8 cellular contexts compared by ENCODE assay signal in genomic region chr10:42638821-42639270, GRCh38. TPM values are rescaled to one million over a fixed set of nuclear protein-coding genes. Genes with fewer than 3 reads are reported as not detected.
DNase-seq lines count a peak whose midpoint lies in the region; ATAC-seq and TF ChIP-seq lines count a peak whose summit lies in the region.

No MANE protein-coding gene starts in this region.

- no peak for TF ChIP-seq CTCF in AG04450 (IDR thresholded peaks at IDR 0.05; ENCODE audit: low read depth, low read length)
- TF ChIP-seq CTCF in chondrocyte (IDR thresholded peaks at IDR 0.05): no peak

- H3K9me3 Mint-ChIP-seq in chondrocyte (ENCODE audit: low read depth): no peaks in the 10 kb centered on the region
- peaks cover 0 to 2% (median 0%) of the 10 kb centered on the region in 7 donors for H3K9me3 Mint-ChIP-seq in naive B cell

- intact Hi-C loops in sciatic nerve (cut with DNase I): no loop called here

- POLR2A ChIA-PET in AG04450 (lab: Yijun Ruan, JAX): no interaction called here

- peak; percentile 33 to 44 for ATAC-seq in naive B cell (ENCODE audit: low read depth in 2 of 2)
- no peak for ATAC-seq in HG03432 (IDR thresholded peaks at IDR 0.05; ENCODE audit: unreplicated experiment)
- no peak for ATAC-seq in sciatic nerve
- no peak for ATAC-seq in HG03439 (IDR thresholded peaks at IDR 0.05; ENCODE audit: unreplicated experiment)

- DNase-seq in AG04450 (ENCODE audit: low read depth, low spot score): no peak
- no peak for DNase-seq in MG63
- DNase-seq in chondrocyte (ENCODE audit: low spot score): no peak
- no peak for DNase-seq in naive B cell
- DNase-seq in sciatic nerve (ENCODE audit: low spot score): no peak
- no peak for DNase-seq in NCI-H524 treated with DMSO at 0.1 percent for 48 hours (lab: John Stamatoyannopoulos, UW)

- H3K27ac ChIP-seq in AG04450 (ENCODE audit: low read depth, low read length): peak overlapping the region; percentile 97

- CTCF ChIA-PET in AG04450 (lab: Charles Lee): interaction anchor here (1.0 kb wide), 1 partner anchor 11 kb away, joined by 3 read pairs; no protein-coding TSS in a partner anchor

- H3K36me3 Mint-ChIP-seq in chondrocyte (ENCODE audit: low read depth) (no peaks in the 10 kb centered on the region), naive B cell (peaks cover 0 to under 1% of the 10 kb centered on the region in 2 donors)

- H3K27me3 ChIP-seq in AG04450 (ENCODE audit: control insufficient read depth, insufficient read depth, low read length) (no peaks in the 10 kb centered on the region), MG63 (no peaks in the 10 kb centered on the region)

- H3K4me1 Mint-ChIP-seq in chondrocyte (ENCODE audit: low read depth) (peaks cover 16% of the 10 kb centered on the region), naive B cell (peaks cover 10 to 49% (median 14%) of the 10 kb centered on the region in 3 donors)

- H3K9me3 ChIP-seq in AG04450 (ENCODE audit: control insufficient read depth, insufficient read depth, low read length): no peaks in the 10 kb centered on the region
- no peaks in the 10 kb centered on the region for H3K9me3 ChIP-seq in MG63

- H3K27me3 Mint-ChIP-seq in chondrocyte (ENCODE audit: low read depth) (peaks cover 6% of the 10 kb centered on the region), naive B cell (no peaks in the 10 kb centered on the region)

- H3K27ac Mint-ChIP-seq in chondrocyte (ENCODE audit: unreplicated experiment) (peak overlapping the region; percentile 91), naive B cell (peak overlapping the region; percentile 16 to 97 (median 96))

- no peaks in the 10 kb centered on the region for H3K36me3 ChIP-seq in MG63

- H3K4me3 Mint-ChIP-seq in chondrocyte (ENCODE audit: unreplicated experiment) (peak overlapping the region; percentile 87), naive B cell (peak overlapping the region; percentile 95 to 99 (median 98))

- peak overlapping the region; percentile 98 for H3K4me3 ChIP-seq in AG04450 (ENCODE audit: low read depth, low read length)
- H3K4me3 ChIP-seq in MG63: peak overlapping the region; percentile 93

RNA-seq across cellular contexts. Expression of gene ZNF33B, which starts 0.5 kb away (rescaled TPM):
- 5.6 and 6.1 TPM in 2 replicates for polyA plus RNA-seq in AG04450 (2011; rRNA removed)
- polyA minus RNA-seq in AG04450 (2011; rRNA and poly(A)+ RNA removed): 4.3 and 11.1 TPM in 2 replicates
- 4.2 and 5.1 TPM in 2 replicates for total RNA-seq in MG63 (2014; rRNA removed; shearing (Covaris generic); ENCODE audit: low replicate concordance)
- total RNA-seq in chondrocyte: 6.6 to 12.4 TPM (median 10.5 TPM) in 3 replicates
- 10 to 100 TPM in 5 of 6 donors, 1 to 10 TPM in 1; 7.8 to 19.6 (median 12.3) TPM for polyA plus RNA-seq in naive B cell (ENCODE audit: low read depth in 6 of 6)
- total RNA-seq in sciatic nerve: 19.5 TPM

Comparison
In these comparisons a context has a peak if more than half of its experiments do, and no peak if none do; other contexts are left out.
1. ATAC-seq: peak in naive B cell (2 of 2); none in HG03432 (single experiment), sciatic nerve (single experiment) and HG03439 (single experiment).